Comparison of ENCODE assay signal across 15 cellular contexts in genomic region chr14:73312697-73313096, GRCh38.
DNase-seq lines count a peak whose midpoint lies in the region; ATAC-seq and TF ChIP-seq lines count a peak whose summit lies in the region.
"Had no signal": no experiment of that assay in that cellular context is flagged by ENCODE, and none has a peak within 500 bp of the region (broad histone marks: within the 10 kb centered on the region; RNA-seq: fewer than 3 reads in every experiment).

No MANE protein-coding gene starts in this region.

- H3K4me3 Mint-ChIP-seq in stimulated activated naive CD8-positive, alpha-beta T cell treated with anti-CD3 and anti-CD28 coated beads, Interleukin-15, Interleukin-2, amounts not matched to agents 100 ng/mL and 50 ng/mL, for 24 hours, result no peak overlapping the region
- H3K4me3 Mint-ChIP-seq in T-helper 17 cell, result no peak overlapping the region
- H3K4me3 Mint-ChIP-seq: CD4-positive, alpha-beta T cell; H9 had no signal

- no peaks in the 10 kb centered on the region for H3K9me3 Mint-ChIP-seq in stimulated activated naive CD8-positive, alpha-beta T cell treated with anti-CD3 and anti-CD28 coated beads, Interleukin-15, Interleukin-2, amounts not matched to agents 100 ng/mL and 50 ng/mL, for 24 hours
- H3K9me3 Mint-ChIP-seq: CD4-positive, alpha-beta T cell; H9 had no signal

- H3K27ac Mint-ChIP-seq in stimulated activated naive CD8-positive, alpha-beta T cell treated with anti-CD3 and anti-CD28 coated beads, Interleukin-15, Interleukin-2, amounts not matched to agents 100 ng/mL and 50 ng/mL, for 24 hours, result peak overlapping the region; percentile 34
- H3K27ac Mint-ChIP-seq in T-helper 17 cell, result no peak overlapping the region
- H3K27ac Mint-ChIP-seq: CD4-positive, alpha-beta T cell had no signal

- peaks cover 3% of the 10 kb centered on the region for H3K36me3 Mint-ChIP-seq in stimulated activated naive CD8-positive, alpha-beta T cell treated with anti-CD3 and anti-CD28 coated beads, Interleukin-15, Interleukin-2, amounts not matched to agents 100 ng/mL and 50 ng/mL, for 24 hours (ENCODE audit: low read depth)
- peaks cover 5% of the 10 kb centered on the region for H3K36me3 Mint-ChIP-seq in T-helper 17 cell (ENCODE audit: low read depth)

- no peak for TF ChIP-seq POLR2A in GM18505 (IDR thresholded peaks at IDR 0.05; ENCODE audit: borderline replicate concordance, extremely low read depth, insufficient read depth, insufficient read length)

- H3K9me3 ChIP-seq in T-helper 17 cell (ENCODE audit: control insufficient read depth, low read length, poor library complexity, severe bottlenecking), result no peaks in the 10 kb centered on the region

- intact Hi-C loops in posterior cingulate gyrus (cut with DNase I), result no loop called here

- peaks cover 21% of the 10 kb centered on the region for H3K4me1 Mint-ChIP-seq in stimulated activated naive CD8-positive, alpha-beta T cell treated with anti-CD3 and anti-CD28 coated beads, Interleukin-15, Interleukin-2, amounts not matched to agents 100 ng/mL and 50 ng/mL, for 24 hours (ENCODE audit: low read depth)
- peaks cover 8% of the 10 kb centered on the region for H3K4me1 Mint-ChIP-seq in T-helper 17 cell

- no peak for DNase-seq in stimulated activated naive CD8-positive, alpha-beta T cell treated with anti-CD3 and anti-CD28 coated beads, Interleukin-15, Interleukin-2, amounts not matched to agents 100 U/mL and 50 U/mL, for 24 hours
- no peak for DNase-seq in T-helper 17 cell
- peak; percentile 41 for DNase-seq in globus pallidus (ENCODE audit: low spot score)
- DNase-seq in posterior cingulate gyrus, result no peak
- no peak for DNase-seq in T1000 (lab: John Stamatoyannopoulos, UW)
- DNase-seq: ACHN; C1 segment of cervical spinal cord; CD4-positive, alpha-beta T cell; DMS79; EL; GOT3; H9 had no signal

- ATAC-seq in stimulated activated naive CD8-positive, alpha-beta T cell treated with anti-CD3 and anti-CD28 coated beads, Interleukin-15, Interleukin-2, amounts not matched to agents 100 U/mL and 50 U/mL, for 24 hours, result no peak
- ATAC-seq in T-helper 17 cell, result peak; percentile 55
- no peak for ATAC-seq in GM18505 (IDR thresholded peaks at IDR 0.05; ENCODE audit: unreplicated experiment)
- ATAC-seq in HG03432 (IDR thresholded peaks at IDR 0.05; ENCODE audit: unreplicated experiment), result no peak

- no peaks in the 10 kb centered on the region for H3K27me3 Mint-ChIP-seq in stimulated activated naive CD8-positive, alpha-beta T cell treated with anti-CD3 and anti-CD28 coated beads, Interleukin-15, Interleukin-2, amounts not matched to agents 100 ng/mL and 50 ng/mL, for 24 hours
- no peaks in the 10 kb centered on the region for H3K27me3 Mint-ChIP-seq in T-helper 17 cell
- H3K27me3 Mint-ChIP-seq: CD4-positive, alpha-beta T cell had no signal
